In genomic region chr17:81917565-81918332, GRCh38 we compare ENCODE assay signal across 8 cellular contexts. TPM values are rescaled to one million over a fixed set of nuclear protein-coding genes. Genes with fewer than 3 reads are reported as not detected.
DNase-seq lines count a peak whose midpoint lies in the region; ATAC-seq and TF ChIP-seq lines count a peak whose summit lies in the region.

A gene with protein sequence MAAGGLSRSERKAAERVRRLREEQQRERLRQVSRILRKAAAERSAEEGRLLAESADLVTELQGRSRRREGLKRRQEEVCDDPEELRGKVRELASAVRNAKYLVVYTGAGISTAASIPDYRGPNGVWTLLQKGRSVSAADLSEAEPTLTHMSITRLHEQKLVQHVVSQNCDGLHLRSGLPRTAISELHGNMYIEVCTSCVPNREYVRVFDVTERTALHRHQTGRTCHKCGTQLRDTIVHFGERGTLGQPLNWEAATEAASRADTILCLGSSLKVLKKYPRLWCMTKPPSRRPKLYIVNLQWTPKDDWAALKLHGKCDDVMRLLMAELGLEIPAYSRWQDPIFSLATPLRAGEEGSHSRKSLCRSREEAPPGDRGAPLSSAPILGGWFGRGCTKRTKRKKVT (minus strand): TSS chr17:81918176. CDS start chr17:81918131, 45 bp downstream.

- H3K27me3 ChIP-seq in neural progenitor cell = no peaks in the 10 kb centered on the region
- no peaks in the 10 kb centered on the region for H3K27me3 ChIP-seq in stomach smooth muscle (ENCODE audit: control insufficient read depth in 1 of 2, insufficient read depth in 2 of 2, low read length in 2 of 2)

- peaks cover 25% of the 10 kb centered on the region for H4K20me1 ChIP-seq in neural progenitor cell (ENCODE audit: low read depth)

- no peak within 1 kb of the TSS for H3K27ac Mint-ChIP-seq in neural progenitor cell

- peaks cover 10% of the 10 kb centered on the region for H3K4me1 ChIP-seq in neural progenitor cell
- H3K4me1 ChIP-seq in stomach smooth muscle (ENCODE audit: control insufficient read depth, insufficient read depth, low read length) = peaks cover 36% of the 10 kb centered on the region

- H3K4me1 Mint-ChIP-seq in neural progenitor cell = peaks cover 20% of the 10 kb centered on the region

- no peaks in the 10 kb centered on the region for H3K9me3 Mint-ChIP-seq in neural progenitor cell

- H3K4me2 ChIP-seq in neural progenitor cell = peak within 1 kb of the TSS; percentile 90

- H3K27ac ChIP-seq in neural progenitor cell (no peak within 1 kb of the TSS), stomach smooth muscle (ENCODE audit: low read length) (no peak within 1 kb of the TSS)

- H3K27me3 Mint-ChIP-seq in neural progenitor cell (ENCODE audit: insufficient read depth, low read depth) = peaks cover 2% of the 10 kb centered on the region

- H3K36me3 ChIP-seq in neural progenitor cell = no peaks in the 10 kb centered on the region
- peaks cover 26 to 43% of the 10 kb centered on the region in 2 donors for H3K36me3 ChIP-seq in stomach smooth muscle (ENCODE audit: control insufficient read depth in 2 of 2, insufficient read depth in 2 of 2, low read length in 2 of 2)

- H3K4me3 Mint-ChIP-seq in neural progenitor cell = peak within 1 kb of the TSS; percentile 89

- H3K4me3 ChIP-seq in fibroblast of villous mesenchyme (ENCODE audit: low read depth, low read length) (peak within 1 kb of the TSS; percentile 70), neural progenitor cell (peak within 1 kb of the TSS; percentile 96), stomach smooth muscle (ENCODE audit: low read length in 2 of 2) (peak within 1 kb of the TSS; percentile 76 to 83)

- H3F3A ChIP-seq in neural progenitor cell (ENCODE audit: low read depth) = peaks cover 30% of the 10 kb centered on the region

- ATAC-seq in GM21786 (IDR thresholded peaks at IDR 0.05; ENCODE audit: unreplicated experiment) = peak; percentile 67

- no peaks in the 10 kb centered on the region for H3K9me3 ChIP-seq in neural progenitor cell (ENCODE audit: low read depth)
- H3K9me3 ChIP-seq in stomach smooth muscle (ENCODE audit: control insufficient read depth in 2 of 2, low read length in 2 of 2) = no peaks in the 10 kb centered on the region

- H3K79me2 ChIP-seq in neural progenitor cell (ENCODE audit: low read depth) = peaks cover 43% of the 10 kb centered on the region

- TF ChIP-seq CTCF in fibroblast of villous mesenchyme (IDR thresholded peaks at IDR 0.05; ENCODE audit: insufficient read depth, low read depth, low read length) (no peak), neural progenitor cell (IDR thresholded peaks at IDR 0.05) (no peak)

- H2AFZ ChIP-seq in neural progenitor cell (replicated peaks) = no peak within 1 kb of the TSS

- DNase-seq in DMS 273 (lab: John Stamatoyannopoulos, UW; ENCODE audit: unreplicated experiment) = peak; percentile 93
- DNase-seq in LoVo (ENCODE audit: low spot score) = peak; percentile 88
- peak; percentile 67 for DNase-seq in SHP77 treated with DMSO at 0.1 percent for 48 hours (lab: John Stamatoyannopoulos, UW)
- DNase-seq in activated gamma-delta T cell (lab: John Stamatoyannopoulos, UW) = peak; percentile 79
- DNase-seq in fibroblast of villous mesenchyme (ENCODE audit: low read depth) = peak; percentile 70
- DNase-seq in neural progenitor cell (ENCODE audit: low spot score) = peak; percentile 93

- H3K9ac ChIP-seq in neural progenitor cell = peak within 1 kb of the TSS; percentile 64
- H3K9ac ChIP-seq in stomach smooth muscle (ENCODE audit: low read length in 2 of 2) = peak within 1 kb of the TSS; percentile 52 to 60

- peaks cover 15% of the 10 kb centered on the region for H3K36me3 Mint-ChIP-seq in neural progenitor cell

RNA-seq across cellular contexts. Expression of the gene that starts here (rescaled TPM):
- 14.7 and 18.0 TPM in 2 replicates for total RNA-seq in fibroblast of villous mesenchyme
- 5.1 and 15.2 TPM in 2 replicates for total RNA-seq in neural progenitor cell (ENCODE audit: low replicate concordance)
